ENCODE assay signal across 13 cellular contexts in the genomic region with DNA sequence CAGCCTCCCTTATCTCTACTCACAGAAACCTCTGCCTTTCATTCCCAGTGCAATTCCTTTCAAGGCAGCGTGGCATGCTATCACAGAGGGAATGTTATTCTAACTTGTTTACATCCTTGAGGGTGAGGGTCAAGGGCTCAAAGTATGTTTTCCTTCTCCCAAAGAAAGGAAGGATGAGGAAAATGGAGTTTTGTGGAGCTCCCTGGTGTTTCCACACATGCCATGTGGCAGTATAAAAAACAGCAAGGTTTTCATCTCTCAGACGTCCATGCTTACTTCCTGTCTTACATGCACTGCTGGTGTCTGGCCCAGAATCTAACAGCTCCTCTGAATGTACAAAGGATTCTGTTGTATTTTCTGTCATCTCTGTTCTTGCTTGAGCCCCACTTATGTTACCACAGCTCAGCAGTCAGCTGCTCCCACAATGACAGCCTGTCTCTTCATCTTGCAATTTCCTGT.
DNase-seq lines count a peak whose midpoint lies in the region; ATAC-seq and TF ChIP-seq lines count a peak whose summit lies in the region.
"Had no signal": no experiment of that assay in that cellular context is flagged by ENCODE, and none has a peak within 500 bp of the region (broad histone marks: within the 10 kb centered on the region; RNA-seq: fewer than 3 reads in every experiment).

No MANE protein-coding gene starts in this region.

- no peak overlapping the region for H2AK5ac ChIP-seq in mesenchymal stem cell (ENCODE audit: low read length, severe bottlenecking)

- H3K4me3 ChIP-seq in mesenchymal stem cell (ENCODE audit: insufficient read depth in 1 of 2, low read depth in 1 of 2, low read length in 2 of 2) (no peak overlapping the region), thyroid gland (replicated peaks in 1 of 3) (no peak overlapping the region)
- H3K4me3 ChIP-seq: ascending aorta had no signal

- H3K36me3 ChIP-seq in mesenchymal stem cell (ENCODE audit: control insufficient read depth in 1 of 2, insufficient read depth in 2 of 2, low read depth in 1 of 2, low read length in 2 of 2) (no peaks in the 10 kb centered on the region), thyroid gland (no peaks in the 10 kb centered on the region)
- H3K36me3 ChIP-seq: ascending aorta, neutrophil had no signal

- CTCF ChIA-PET in activated CD4-positive, alpha-beta T cell treated with anti-CD3 and anti-CD28 coated beads, Interleukin-2, amount 10 ng/mL, durations not matched to agents 7 days and 5 days (lab: Charles Lee), result interaction anchor here (1.7 kb wide), 1 partner anchor 14 kb away, joined by 6 read pairs; no protein-coding TSS in a partner anchor

- peak overlapping the region; percentile 96 for H3K27ac Mint-ChIP-seq in chondrocyte (ENCODE audit: unreplicated experiment)
- H3K27ac Mint-ChIP-seq in activated CD4-positive, alpha-beta T cell treated with anti-CD3 and anti-CD28 coated beads, Interleukin-2, amount 10 ng/mL, durations not matched to agents 7 days and 5 days, result no peak overlapping the region

- peak overlapping the region in 1 of 2 experiments; percentile 47 for H3K4ac ChIP-seq in mesenchymal stem cell (ENCODE audit: low read depth in 1 of 2, low read length in 2 of 2)

- H2BK120ac ChIP-seq in mesenchymal stem cell (ENCODE audit: low read depth, low read length), result no peak overlapping the region

- intact Hi-C loops in thyroid gland (cut with DNase I), result no loop called here

- no peak overlapping the region for H2BK15ac ChIP-seq in mesenchymal stem cell (ENCODE audit: low read depth, poor library complexity, severe bottlenecking)

- H3K4me1 ChIP-seq in mesenchymal stem cell (ENCODE audit: control insufficient read depth, insufficient read depth, low read depth, low read length) (no peaks in the 10 kb centered on the region), thyroid gland (no peaks in the 10 kb centered on the region)
- H3K4me1 ChIP-seq: ascending aorta had no signal

- no peak overlapping the region for H3K23ac ChIP-seq in mesenchymal stem cell (ENCODE audit: low read length in 2 of 2)

- peaks cover 29% of the 10 kb centered on the region for H3K4me1 Mint-ChIP-seq in chondrocyte (ENCODE audit: low read depth)
- peaks cover 3% of the 10 kb centered on the region for H3K4me1 Mint-ChIP-seq in activated CD4-positive, alpha-beta T cell treated with anti-CD3 and anti-CD28 coated beads, Interleukin-2, amount 10 ng/mL, durations not matched to agents 7 days and 5 days

- no peak overlapping the region for H3K9ac ChIP-seq in mesenchymal stem cell (ENCODE audit: low read length)

- peak; percentile 28 for DNase-seq in NCI-H2107 treated with DMSO at 0.1 percent for 48 hours (lab: John Stamatoyannopoulos, UW; ENCODE audit: unreplicated experiment)
- no peak for DNase-seq in NCI-H2107 (lab: John Stamatoyannopoulos, UW)
- DNase-seq in chondrocyte (ENCODE audit: low spot score), result no peak
- peak; percentile 86 for DNase-seq in mesenchymal stem cell
- DNase-seq in thyroid gland, result peak; percentile 4 to 10
- no peak for DNase-seq in activated CD4-positive, CD25-positive, alpha-beta regulatory T cell (lab: John Stamatoyannopoulos, UW)
- DNase-seq in activated CD4-positive, alpha-beta T cell treated with anti-CD3 and anti-CD28 coated beads, Interleukin-2, amount 10 ng/mL, durations not matched to agents 7 days and 5 days, result no peak
- DNase-seq: GF-D8, NCI-H226 had no signal

- TF ChIP-seq CTCF in chondrocyte (IDR thresholded peaks at IDR 0.05), result no peak
- TF ChIP-seq CTCF in thyroid gland (IDR thresholded peaks at IDR 0.05), result no peak

- H2BK12ac ChIP-seq in mesenchymal stem cell (ENCODE audit: low read length in 2 of 2), result peak overlapping the region; percentile 10 to 28

- no peaks in the 10 kb centered on the region for H3K9me3 ChIP-seq in mesenchymal stem cell (ENCODE audit: control insufficient read depth, low read length)
- H3K9me3 ChIP-seq in thyroid gland, result no peaks in the 10 kb centered on the region
- H3K9me3 ChIP-seq: ascending aorta, neutrophil had no signal

- TF ChIP-seq POLR2A in thyroid gland (IDR thresholded peaks at IDR 0.05), result no peak

- H2BK5ac ChIP-seq in mesenchymal stem cell (ENCODE audit: low read depth, low read length, poor library complexity, severe bottlenecking), result no peak overlapping the region

- H3K9me3 Mint-ChIP-seq in chondrocyte (ENCODE audit: low read depth), result no peaks in the 10 kb centered on the region
- no peaks in the 10 kb centered on the region for H3K9me3 Mint-ChIP-seq in activated CD4-positive, alpha-beta T cell treated with anti-CD3 and anti-CD28 coated beads, Interleukin-2, amount 10 ng/mL, durations not matched to agents 7 days and 5 days

- no peaks in the 10 kb centered on the region for H3K27me3 Mint-ChIP-seq in chondrocyte (ENCODE audit: low read depth)
- H3K27me3 Mint-ChIP-seq in activated CD4-positive, alpha-beta T cell treated with anti-CD3 and anti-CD28 coated beads, Interleukin-2, amount 10 ng/mL, durations not matched to agents 7 days and 5 days, result peaks cover 2% of the 10 kb centered on the region

- H3K79me1 ChIP-seq in mesenchymal stem cell (replicated peaks; ENCODE audit: low read length, poor library complexity, severe bottlenecking), result no peaks in the 10 kb centered on the region

- no peak overlapping the region for H3K14ac ChIP-seq in mesenchymal stem cell (ENCODE audit: low read length in 2 of 2)

- POLR2A ChIA-PET in activated CD4-positive, alpha-beta T cell treated with anti-CD3 and anti-CD28 coated beads, Interleukin-2, amount 10 ng/mL, durations not matched to agents 7 days and 5 days (lab: Charles Lee), result no interaction called here

- H2AFZ ChIP-seq in mesenchymal stem cell (ENCODE audit: low read depth, low read length), result peak overlapping the region; percentile 10

- peak overlapping the region; percentile 9 for H3K27ac ChIP-seq in mesenchymal stem cell (ENCODE audit: low read length, poor library complexity, severe bottlenecking)
- H3K27ac ChIP-seq in thyroid gland, result no peak overlapping the region
- H3K27ac ChIP-seq: 22Rv1, ascending aorta, neutrophil had no signal

- no peak overlapping the region for H3K4me3 Mint-ChIP-seq in chondrocyte (ENCODE audit: unreplicated experiment)
- H3K4me3 Mint-ChIP-seq in activated CD4-positive, alpha-beta T cell treated with anti-CD3 and anti-CD28 coated beads, Interleukin-2, amount 10 ng/mL, durations not matched to agents 7 days and 5 days, result no peak overlapping the region

- H4K8ac ChIP-seq in mesenchymal stem cell (ENCODE audit: low read length), result peak overlapping the region; percentile 93

- no peaks in the 10 kb centered on the region for H3K36me3 Mint-ChIP-seq in chondrocyte (ENCODE audit: low read depth)
- H3K36me3 Mint-ChIP-seq in activated CD4-positive, alpha-beta T cell treated with anti-CD3 and anti-CD28 coated beads, Interleukin-2, amount 10 ng/mL, durations not matched to agents 7 days and 5 days (ENCODE audit: low read depth), result no peaks in the 10 kb centered on the region

- 0% methylated on average over 2 of the region's 2 CpGs for WGBS in mesenchymal stem cell
- 35 to 43% methylated on average over 2 of the region's 2 CpGs for WGBS in thyroid gland, 2 donors

- no peak for ATAC-seq in HG03159 (IDR thresholded peaks at IDR 0.05; ENCODE audit: unreplicated experiment)

- H3K18ac ChIP-seq in mesenchymal stem cell (ENCODE audit: low read depth in 1 of 2, low read length in 2 of 2), result peak overlapping the region; percentile 68 to 83

- H4K91ac ChIP-seq in mesenchymal stem cell (ENCODE audit: low read length), result peak overlapping the region; percentile 25

- no peak overlapping the region for H3K4me2 ChIP-seq in mesenchymal stem cell (ENCODE audit: low read length, poor library complexity, severe bottlenecking)

- H3K27me3 ChIP-seq in mesenchymal stem cell (ENCODE audit: control insufficient read depth in 1 of 2, insufficient read depth in 1 of 2, low read length in 2 of 2) (no peaks in the 10 kb centered on the region), thyroid gland (no peaks in the 10 kb centered on the region)
- H3K27me3 ChIP-seq: ascending aorta, neutrophil had no signal

Comparison
In these comparisons a context has a peak if more than half of its experiments do, and no peak if none do; other contexts are left out.
1. DNase-seq: peak in NCI-H2107 treated with DMSO at 0.1 percent for 48 hours (single experiment), mesenchymal stem cell (single experiment) and thyroid gland (2 of 2); none in NCI-H2107 (single experiment), chondrocyte (single experiment), activated CD4-positive, CD25-positive, alpha-beta regulatory T cell (0 of 4) and activated CD4-positive, alpha-beta T cell treated with anti-CD3 and anti-CD28 coated beads, Interleukin-2, amount 10 ng/mL, durations not matched to agents 7 days and 5 days (single experiment).